In genomic region chr9:114397848-114398605, GRCh38 we compare ENCODE assay signal across 1 cellular context.
TF ChIP-seq lines count a peak whose summit lies in the region.

No MANE protein-coding gene starts in this region.

TF ChIP-seq in HepG2, 621 proteins besides CTCF, POLR2A, EP300 and RAD21 (continued from another document and continues in another):
- TF ChIP-seq, protein P1, sequence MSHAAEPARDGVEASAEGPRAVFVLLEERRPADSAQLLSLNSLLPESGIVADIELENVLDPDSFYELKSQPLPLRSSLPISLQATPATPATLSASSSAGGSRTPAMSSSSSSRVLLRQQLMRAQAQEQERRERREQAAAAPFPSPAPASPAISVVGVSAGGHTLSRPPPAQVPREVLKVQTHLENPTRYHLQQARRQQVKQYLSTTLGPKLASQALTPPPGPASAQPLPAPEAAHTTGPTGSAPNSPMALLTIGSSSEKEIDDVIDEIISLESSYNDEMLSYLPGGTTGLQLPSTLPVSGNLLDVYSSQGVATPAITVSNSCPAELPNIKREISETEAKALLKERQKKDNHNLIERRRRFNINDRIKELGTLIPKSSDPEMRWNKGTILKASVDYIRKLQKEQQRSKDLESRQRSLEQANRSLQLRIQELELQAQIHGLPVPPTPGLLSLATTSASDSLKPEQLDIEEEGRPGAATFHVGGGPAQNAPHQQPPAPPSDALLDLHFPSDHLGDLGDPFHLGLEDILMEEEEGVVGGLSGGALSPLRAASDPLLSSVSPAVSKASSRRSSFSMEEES (CRISPR knock-in tag; IDR thresholded peaks at IDR 0.05): no peak
- peak; percentile 51; the same call in 1 of the 2 replicates for TF ChIP-seq ZNF891 (CRISPR knock-in tag; IDR thresholded peaks at IDR 0.05)
- no peak for TF ChIP-seq ZBTB42 (CRISPR knock-in tag; IDR thresholded peaks at IDR 0.05)
- no peak for TF ChIP-seq ZBTB40 (IDR thresholded peaks at IDR 0.05)
- TF ChIP-seq ZBTB40 (CRISPR knock-in tag; IDR thresholded peaks at IDR 0.05): no peak
- TF ChIP-seq, protein P2, sequence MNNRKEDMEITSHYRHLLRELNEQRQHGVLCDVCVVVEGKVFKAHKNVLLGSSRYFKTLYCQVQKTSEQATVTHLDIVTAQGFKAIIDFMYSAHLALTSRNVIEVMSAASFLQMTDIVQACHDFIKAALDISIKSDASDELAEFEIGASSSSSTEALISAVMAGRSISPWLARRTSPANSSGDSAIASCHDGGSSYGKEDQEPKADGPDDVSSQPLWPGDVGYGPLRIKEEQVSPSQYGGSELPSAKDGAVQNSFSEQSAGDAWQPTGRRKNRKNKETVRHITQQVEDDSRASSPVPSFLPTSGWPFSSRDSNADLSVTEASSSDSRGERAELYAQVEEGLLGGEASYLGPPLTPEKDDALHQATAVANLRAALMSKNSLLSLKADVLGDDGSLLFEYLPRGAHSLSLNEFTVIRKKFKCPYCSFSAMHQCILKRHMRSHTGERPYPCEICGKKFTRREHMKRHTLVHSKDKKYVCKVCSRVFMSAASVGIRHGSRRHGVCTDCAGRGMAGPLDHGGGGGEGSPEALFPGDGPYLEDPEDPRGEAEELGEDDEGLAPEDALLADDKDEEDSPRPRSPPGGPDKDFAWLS (CRISPR knock-in tag; IDR thresholded peaks at IDR 0.05; ENCODE audit: borderline replicate concordance): no peak
- TF ChIP-seq, protein P3, sequence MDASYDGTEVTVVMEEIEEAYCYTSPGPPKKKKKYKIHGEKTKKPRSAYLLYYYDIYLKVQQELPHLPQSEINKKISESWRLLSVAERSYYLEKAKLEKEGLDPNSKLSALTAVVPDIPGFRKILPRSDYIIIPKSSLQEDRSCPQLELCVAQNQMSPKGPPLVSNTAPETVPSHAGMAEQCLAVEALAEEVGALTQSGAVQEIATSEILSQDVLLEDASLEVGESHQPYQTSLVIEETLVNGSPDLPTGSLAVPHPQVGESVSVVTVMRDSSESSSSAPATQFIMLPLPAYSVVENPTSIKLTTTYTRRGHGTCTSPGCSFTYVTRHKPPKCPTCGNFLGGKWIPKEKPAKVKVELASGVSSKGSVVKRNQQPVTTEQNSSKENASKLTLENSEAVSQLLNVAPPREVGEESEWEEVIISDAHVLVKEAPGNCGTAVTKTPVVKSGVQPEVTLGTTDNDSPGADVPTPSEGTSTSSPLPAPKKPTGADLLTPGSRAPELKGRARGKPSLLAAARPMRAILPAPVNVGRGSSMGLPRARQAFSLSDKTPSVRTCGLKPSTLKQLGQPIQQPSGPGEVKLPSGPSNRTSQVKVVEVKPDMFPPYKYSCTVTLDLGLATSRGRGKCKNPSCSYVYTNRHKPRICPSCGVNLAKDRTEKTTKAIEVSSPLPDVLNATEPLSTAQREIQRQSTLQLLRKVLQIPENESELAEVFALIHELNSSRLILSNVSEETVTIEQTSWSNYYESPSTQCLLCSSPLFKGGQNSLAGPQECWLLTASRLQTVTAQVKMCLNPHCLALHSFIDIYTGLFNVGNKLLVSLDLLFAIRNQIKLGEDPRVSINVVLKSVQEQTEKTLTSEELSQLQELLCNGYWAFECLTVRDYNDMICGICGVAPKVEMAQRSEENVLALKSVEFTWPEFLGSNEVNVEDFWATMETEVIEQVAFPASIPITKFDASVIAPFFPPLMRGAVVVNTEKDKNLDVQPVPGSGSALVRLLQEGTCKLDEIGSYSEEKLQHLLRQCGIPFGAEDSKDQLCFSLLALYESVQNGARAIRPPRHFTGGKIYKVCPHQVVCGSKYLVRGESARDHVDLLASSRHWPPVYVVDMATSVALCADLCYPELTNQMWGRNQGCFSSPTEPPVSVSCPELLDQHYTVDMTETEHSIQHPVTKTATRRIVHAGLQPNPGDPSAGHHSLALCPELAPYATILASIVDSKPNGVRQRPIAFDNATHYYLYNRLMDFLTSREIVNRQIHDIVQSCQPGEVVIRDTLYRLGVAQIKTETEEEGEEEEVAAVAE (CRISPR knock-in tag; IDR thresholded peaks at IDR 0.05; ENCODE audit: borderline replicate concordance): no peak
- TF ChIP-seq RORA (CRISPR knock-in tag; IDR thresholded peaks at IDR 0.05): no peak
- TF ChIP-seq ARHGAP35 (CRISPR knock-in tag; IDR thresholded peaks at IDR 0.05; ENCODE audit: borderline replicate concordance): no peak
- TF ChIP-seq, protein P4, sequence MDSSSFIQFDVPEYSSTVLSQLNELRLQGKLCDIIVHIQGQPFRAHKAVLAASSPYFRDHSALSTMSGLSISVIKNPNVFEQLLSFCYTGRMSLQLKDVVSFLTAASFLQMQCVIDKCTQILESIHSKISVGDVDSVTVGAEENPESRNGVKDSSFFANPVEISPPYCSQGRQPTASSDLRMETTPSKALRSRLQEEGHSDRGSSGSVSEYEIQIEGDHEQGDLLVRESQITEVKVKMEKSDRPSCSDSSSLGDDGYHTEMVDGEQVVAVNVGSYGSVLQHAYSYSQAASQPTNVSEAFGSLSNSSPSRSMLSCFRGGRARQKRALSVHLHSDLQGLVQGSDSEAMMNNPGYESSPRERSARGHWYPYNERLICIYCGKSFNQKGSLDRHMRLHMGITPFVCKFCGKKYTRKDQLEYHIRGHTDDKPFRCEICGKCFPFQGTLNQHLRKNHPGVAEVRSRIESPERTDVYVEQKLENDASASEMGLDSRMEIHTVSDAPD (CRISPR knock-in tag; IDR thresholded peaks at IDR 0.05): no peak
- TF ChIP-seq ZBTB7B (CRISPR knock-in tag; IDR thresholded peaks at IDR 0.05): peak; percentile 73
- TF ChIP-seq PITX1 (CRISPR knock-in tag; IDR thresholded peaks at IDR 0.05): peak; percentile 45; the same call in 1 of the 2 replicates
- no peak for TF ChIP-seq ZNF280D (CRISPR knock-in tag; IDR thresholded peaks at IDR 0.05)
- TF ChIP-seq GATAD2A (CRISPR knock-in tag; IDR thresholded peaks at IDR 0.05): no peak
- TF ChIP-seq ZNF556 (CRISPR knock-in tag; IDR thresholded peaks at IDR 0.05; ENCODE audit: borderline replicate concordance): no peak
- TF ChIP-seq SKI (IDR thresholded peaks at IDR 0.05; ENCODE audit: partially characterized antibody): no peak
- peak; percentile 45 for TF ChIP-seq ELF1 (CRISPR knock-in tag; IDR thresholded peaks at IDR 0.05)
- no peak for TF ChIP-seq ZNF766 (CRISPR knock-in tag; IDR thresholded peaks at IDR 0.05; ENCODE audit: borderline replicate concordance)
- TF ChIP-seq HIC2 (CRISPR knock-in tag; IDR thresholded peaks at IDR 0.05; ENCODE audit: low read depth): no peak
- TF ChIP-seq, protein P5, sequence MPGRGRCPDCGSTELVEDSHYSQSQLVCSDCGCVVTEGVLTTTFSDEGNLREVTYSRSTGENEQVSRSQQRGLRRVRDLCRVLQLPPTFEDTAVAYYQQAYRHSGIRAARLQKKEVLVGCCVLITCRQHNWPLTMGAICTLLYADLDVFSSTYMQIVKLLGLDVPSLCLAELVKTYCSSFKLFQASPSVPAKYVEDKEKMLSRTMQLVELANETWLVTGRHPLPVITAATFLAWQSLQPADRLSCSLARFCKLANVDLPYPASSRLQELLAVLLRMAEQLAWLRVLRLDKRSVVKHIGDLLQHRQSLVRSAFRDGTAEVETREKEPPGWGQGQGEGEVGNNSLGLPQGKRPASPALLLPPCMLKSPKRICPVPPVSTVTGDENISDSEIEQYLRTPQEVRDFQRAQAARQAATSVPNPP (CRISPR knock-in tag; IDR thresholded peaks at IDR 0.05): no peak
- TF ChIP-seq, protein P6, sequence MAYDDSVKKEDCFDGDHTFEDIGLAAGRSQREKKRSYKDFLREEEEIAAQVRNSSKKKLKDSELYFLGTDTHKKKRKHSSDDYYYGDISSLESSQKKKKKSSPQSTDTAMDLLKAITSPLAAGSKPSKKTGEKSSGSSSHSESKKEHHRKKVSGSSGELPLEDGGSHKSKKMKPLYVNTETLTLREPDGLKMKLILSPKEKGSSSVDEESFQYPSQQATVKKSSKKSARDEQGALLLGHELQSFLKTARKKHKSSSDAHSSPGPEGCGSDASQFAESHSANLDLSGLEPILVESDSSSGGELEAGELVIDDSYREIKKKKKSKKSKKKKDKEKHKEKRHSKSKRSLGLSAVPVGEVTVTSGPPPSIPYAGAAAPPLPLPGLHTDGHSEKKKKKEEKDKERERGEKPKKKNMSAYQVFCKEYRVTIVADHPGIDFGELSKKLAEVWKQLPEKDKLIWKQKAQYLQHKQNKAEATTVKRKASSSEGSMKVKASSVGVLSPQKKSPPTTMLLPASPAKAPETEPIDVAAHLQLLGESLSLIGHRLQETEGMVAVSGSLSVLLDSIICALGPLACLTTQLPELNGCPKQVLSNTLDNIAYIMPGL (CRISPR knock-in tag; IDR thresholded peaks at IDR 0.05; ENCODE audit: borderline replicate concordance in 1 of 2, low read depth in 1 of 2): 0 out of 4 replicates have a peak, but pooled peaks of 1 of the 2 experiments have one; percentile 15
- TF ChIP-seq RBFOX2 (IDR thresholded peaks at IDR 0.05; ENCODE audit: low read depth, low read length): peak; percentile 66
